7 cellular contexts compared by ENCODE assay signal in the genomic region with DNA sequence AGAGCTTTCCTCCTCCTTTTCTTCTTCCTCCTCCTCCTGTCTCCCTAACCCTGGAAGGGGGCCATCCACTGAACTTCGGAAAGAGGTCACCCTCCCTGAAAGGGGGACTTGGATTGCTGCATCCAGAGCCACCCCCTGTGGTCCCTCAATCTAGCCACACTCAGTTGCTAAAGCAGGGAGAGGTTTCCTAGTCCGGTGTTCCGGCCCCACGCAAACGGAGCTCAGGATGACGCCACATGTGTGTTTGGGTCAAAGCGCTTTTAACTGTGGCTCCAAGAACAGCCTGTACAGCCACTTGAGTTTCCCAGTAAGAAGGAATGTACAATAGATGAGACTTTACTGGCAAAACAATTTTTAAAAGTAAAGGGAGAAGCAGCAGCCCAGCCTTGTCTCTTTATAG.
A peak's percentile ranks its signal among the peaks of the same experiment; 100 is the strongest.
DNase-seq lines count a peak whose midpoint lies in the region; TF ChIP-seq lines count a peak whose summit lies in the region.
"Not testable (repeated sequence)": the region's sequence is repeated elsewhere in the genome, so short reads cannot be mapped to it uniquely, and the experiment has no call there.

No MANE protein-coding gene starts in this region.

- H3K4me1 Mint-ChIP-seq in mesothelial cell of epicardium (peaks cover 15% of the 10 kb centered on the region), progenitor cell of endocrine pancreas (ENCODE audit: low read depth) (peaks cover 19% of the 10 kb centered on the region)

- DNase-seq in Karpas-422 (peak; percentile 10), glomerular visceral epithelial cell (ENCODE audit: extremely low spot score) (peak; percentile 61), kidney glomerular epithelial cell (lab: John Stamatoyannopoulos, UW) (peak; percentile 3)
- not testable (repeated sequence) for DNase-seq in mesothelial cell of epicardium (ENCODE audit: low spot score in 2 of 2, unreplicated experiment in 2 of 2); progenitor cell of endocrine pancreas (ENCODE audit: low spot score, unreplicated experiment)

- H3K4me1 ChIP-seq in Karpas-422 (ENCODE audit: low read length): not testable (repeated sequence)
- H3K4me1 ChIP-seq in duodenal mucosa (ENCODE audit: control insufficient read depth in 1 of 2, insufficient read depth in 2 of 2, low read length in 2 of 2) (peaks cover 5 to 11% of the 10 kb centered on the region in 2 donors), stomach smooth muscle (ENCODE audit: control insufficient read depth, insufficient read depth, low read length) (peaks cover 13% of the 10 kb centered on the region)

- H3K36me3 Mint-ChIP-seq in mesothelial cell of epicardium; progenitor cell of endocrine pancreas (ENCODE audit: insufficient read depth): not testable (repeated sequence)

- not testable (repeated sequence) for H3K4me3 Mint-ChIP-seq in mesothelial cell of epicardium; progenitor cell of endocrine pancreas (ENCODE audit: low read depth)

- not testable (repeated sequence) for H3K79me2 ChIP-seq in Karpas-422 (ENCODE audit: low read length)

- not testable (repeated sequence) for H2AFZ ChIP-seq in Karpas-422 (ENCODE audit: low read length)

- not testable (repeated sequence) for H3K9me2 ChIP-seq in Karpas-422 (replicated peaks; ENCODE audit: insufficient read depth, low read length)

- H3K36me3 ChIP-seq in Karpas-422 (ENCODE audit: insufficient read depth, low read length); duodenal mucosa (ENCODE audit: control insufficient read depth in 1 of 2, insufficient read depth in 2 of 2, low read length in 2 of 2); stomach smooth muscle (ENCODE audit: control insufficient read depth in 2 of 2, insufficient read depth in 2 of 2, low read length in 2 of 2): not testable (repeated sequence)

- not testable (repeated sequence) for H3K27me3 ChIP-seq in Karpas-422 (ENCODE audit: low read length); duodenal mucosa (ENCODE audit: control insufficient read depth in 1 of 2, insufficient read depth in 2 of 2, low read length in 2 of 2); stomach smooth muscle (ENCODE audit: control insufficient read depth in 1 of 2, insufficient read depth in 2 of 2, low read length in 2 of 2)

- not testable (repeated sequence) for H3K9me3 Mint-ChIP-seq in mesothelial cell of epicardium; progenitor cell of endocrine pancreas (ENCODE audit: low read depth)

- H3K27ac ChIP-seq in Karpas-422 (ENCODE audit: low read length): not testable (repeated sequence)
- H3K27ac ChIP-seq in duodenal mucosa (ENCODE audit: low read depth, low read length): peak overlapping the region; percentile 66
- peak overlapping the region; percentile 87 for H3K27ac ChIP-seq in stomach smooth muscle (ENCODE audit: low read length)

- not testable (repeated sequence) for H3K9me3 ChIP-seq in Karpas-422 (ENCODE audit: low read length); duodenal mucosa (ENCODE audit: control insufficient read depth in 1 of 2, low read length in 2 of 2); stomach smooth muscle (ENCODE audit: control insufficient read depth in 2 of 2, low read length in 2 of 2)

- not testable (repeated sequence) for H3K4me2 ChIP-seq in Karpas-422 (ENCODE audit: low read depth, low read length, poor library complexity, severe bottlenecking)

- H3K27ac Mint-ChIP-seq in mesothelial cell of epicardium (peak overlapping the region; percentile 75), progenitor cell of endocrine pancreas (peak overlapping the region; percentile 91)

- not testable (repeated sequence) for H3K9ac ChIP-seq in Karpas-422 (ENCODE audit: low read length)
- H3K9ac ChIP-seq in duodenal mucosa (ENCODE audit: low read depth in 1 of 2, low read length in 2 of 2) (peak overlapping the region in 1 of 2 donors; percentile 38), stomach smooth muscle (ENCODE audit: low read length in 2 of 2) (peak overlapping the region; percentile 13 to 57)

- H4K20me1 ChIP-seq in Karpas-422 (ENCODE audit: insufficient read depth, low read depth, low read length): not testable (repeated sequence)

- not testable (repeated sequence) for H3K4me3 ChIP-seq in Karpas-422 (ENCODE audit: low read length); duodenal mucosa (ENCODE audit: low read depth in 1 of 2, low read length in 2 of 2); stomach smooth muscle (ENCODE audit: low read length in 2 of 2)

- not testable (repeated sequence) for H3K27me3 Mint-ChIP-seq in mesothelial cell of epicardium (ENCODE audit: low read depth); progenitor cell of endocrine pancreas

- TF ChIP-seq CTCF in mesothelial cell of epicardium (IDR thresholded peaks at IDR 0.05; ENCODE audit: unreplicated experiment); progenitor cell of endocrine pancreas (IDR thresholded peaks at IDR 0.05; ENCODE audit: unreplicated experiment): not testable (repeated sequence)
